Comparison of ENCODE assay signal across 9 cellular contexts in genomic region chr1:17630048-17630830, GRCh38.
DNase-seq lines count a peak whose midpoint lies in the region; ATAC-seq and TF ChIP-seq lines count a peak whose summit lies in the region.
"Had no signal": no experiment of that assay in that cellular context is flagged by ENCODE, and none has a peak within 500 bp of the region (broad histone marks: within the 10 kb centered on the region; RNA-seq: fewer than 3 reads in every experiment).

No MANE protein-coding gene starts in this region.

- no peaks in the 10 kb centered on the region for H3K9me3 Mint-ChIP-seq in natural killer cell
- no peaks in the 10 kb centered on the region for H3K9me3 Mint-ChIP-seq in natural killer cell treated with Interleukin-12 subunit alpha and Interleukin-12 subunit beta and Interleukin-15 and Interleukin-18, amount 100 ng/mL, for 72 hours
- no peaks in the 10 kb centered on the region for H3K9me3 Mint-ChIP-seq in naive thymus-derived CD4-positive, alpha-beta T cell
- no peaks in the 10 kb centered on the region for H3K9me3 Mint-ChIP-seq in activated CD4-positive, alpha-beta memory T cell treated with anti-CD3 and anti-CD28 coated beads, Interleukin-2, amount 10 ng/mL, durations not matched to agents 7 days and 5 days
- H3K9me3 Mint-ChIP-seq: activated naive CD4-positive, alpha-beta T cell treated with anti-CD3 and anti-CD28 coated beads, Interleukin-2, amount 50 U/mL, for 72 hours had no signal

- no peak overlapping the region for H3K4me3 ChIP-seq in esophagus muscularis mucosa
- H3K4me3 ChIP-seq in naive thymus-derived CD4-positive, alpha-beta T cell (ENCODE audit: low read length), result no peak overlapping the region
- H3K4me3 ChIP-seq in aorta (ENCODE audit: low read length in 2 of 2), result no peak overlapping the region

- H3K4me1 Mint-ChIP-seq in natural killer cell, result no peaks in the 10 kb centered on the region
- no peaks in the 10 kb centered on the region for H3K4me1 Mint-ChIP-seq in natural killer cell treated with Interleukin-12 subunit alpha and Interleukin-12 subunit beta and Interleukin-15 and Interleukin-18, amount 100 ng/mL, for 72 hours (ENCODE audit: low read depth in 2 of 2)
- H3K4me1 Mint-ChIP-seq in naive thymus-derived CD4-positive, alpha-beta T cell, result no peaks in the 10 kb centered on the region
- no peaks in the 10 kb centered on the region for H3K4me1 Mint-ChIP-seq in activated CD4-positive, alpha-beta memory T cell treated with anti-CD3 and anti-CD28 coated beads, Interleukin-2, amount 10 ng/mL, durations not matched to agents 7 days and 5 days

- no peaks in the 10 kb centered on the region for H3K27me3 ChIP-seq in esophagus muscularis mucosa
- no peaks in the 10 kb centered on the region for H3K27me3 ChIP-seq in naive thymus-derived CD4-positive, alpha-beta T cell (ENCODE audit: control insufficient read depth in 2 of 2, insufficient read depth in 2 of 2, low read length in 2 of 2)
- H3K27me3 ChIP-seq in aorta (ENCODE audit: control insufficient read depth in 1 of 2, insufficient read depth in 2 of 2, low read length in 1 of 2), result no peaks in the 10 kb centered on the region

- CTCF ChIA-PET in naive thymus-derived CD4-positive, alpha-beta T cell (lab: Charles Lee), result no interaction called here
- CTCF ChIA-PET in activated CD4-positive, alpha-beta memory T cell treated with anti-CD3 and anti-CD28 coated beads, Interleukin-2, amount 10 ng/mL, durations not matched to agents 7 days and 5 days (lab: Charles Lee), result no interaction called here

- H3K4me3 Mint-ChIP-seq in natural killer cell, result no peak overlapping the region
- H3K4me3 Mint-ChIP-seq in natural killer cell treated with Interleukin-12 subunit alpha and Interleukin-12 subunit beta and Interleukin-15 and Interleukin-18, amount 100 ng/mL, for 72 hours, result no peak overlapping the region
- no peak overlapping the region for H3K4me3 Mint-ChIP-seq in naive thymus-derived CD4-positive, alpha-beta T cell
- H3K4me3 Mint-ChIP-seq in activated CD4-positive, alpha-beta memory T cell treated with anti-CD3 and anti-CD28 coated beads, Interleukin-2, amount 10 ng/mL, durations not matched to agents 7 days and 5 days, result no peak overlapping the region

- intact Hi-C loops in natural killer cell (cut with micrococcal nuclease) (no loop called here), esophagus muscularis mucosa (cut with DNase I) (no loop called here), aorta (cut with DNase I) (loop anchor here in 1 of 2 donors (1.0 kb wide), 1 partner anchor 12 kb away; no protein-coding TSS in a partner anchor)
- intact Hi-C loops in naive thymus-derived CD4-positive, alpha-beta T cell (cut with micrococcal nuclease), result no loop called here

- H3K4me1 ChIP-seq in esophagus muscularis mucosa (peaks cover 16 to 38% (median 21%) of the 10 kb centered on the region in 4 donors), aorta (ENCODE audit: control insufficient read depth in 1 of 2, insufficient read depth in 2 of 2, low read length in 2 of 2) (no peaks in the 10 kb centered on the region)
- H3K4me1 ChIP-seq in naive thymus-derived CD4-positive, alpha-beta T cell (ENCODE audit: control insufficient read depth in 2 of 2, insufficient read depth in 2 of 2, low read length in 2 of 2), result no peaks in the 10 kb centered on the region

- H3K9me3 ChIP-seq in esophagus muscularis mucosa, result no peaks in the 10 kb centered on the region
- no peaks in the 10 kb centered on the region for H3K9me3 ChIP-seq in naive thymus-derived CD4-positive, alpha-beta T cell (ENCODE audit: control insufficient read depth in 2 of 3, low read length in 3 of 3)
- no peaks in the 10 kb centered on the region for H3K9me3 ChIP-seq in aorta (ENCODE audit: control insufficient read depth, low read length)

- no peak overlapping the region for H3K27ac Mint-ChIP-seq in natural killer cell
- H3K27ac Mint-ChIP-seq in natural killer cell treated with Interleukin-12 subunit alpha and Interleukin-12 subunit beta and Interleukin-15 and Interleukin-18, amount 100 ng/mL, for 72 hours, result no peak overlapping the region
- H3K27ac Mint-ChIP-seq in naive thymus-derived CD4-positive, alpha-beta T cell, result no peak overlapping the region
- no peak overlapping the region for H3K27ac Mint-ChIP-seq in activated CD4-positive, alpha-beta memory T cell treated with anti-CD3 and anti-CD28 coated beads, Interleukin-2, amount 10 ng/mL, durations not matched to agents 7 days and 5 days

- H3K36me3 ChIP-seq in esophagus muscularis mucosa, result peaks cover 60 to 99% (median 94%) of the 10 kb centered on the region in 4 donors
- no peaks in the 10 kb centered on the region for H3K36me3 ChIP-seq in naive thymus-derived CD4-positive, alpha-beta T cell (ENCODE audit: control insufficient read depth in 2 of 3, insufficient read depth in 3 of 3, low read length in 3 of 3)
- H3K36me3 ChIP-seq in aorta (ENCODE audit: control insufficient read depth in 1 of 2, insufficient read depth in 2 of 2, low read length in 1 of 2), result peaks cover 0 to 19% of the 10 kb centered on the region in 2 donors

- TF ChIP-seq POLR2A in esophagus muscularis mucosa (IDR thresholded peaks at IDR 0.05; ENCODE audit: low read depth), result no peak

- H3K27me3 Mint-ChIP-seq in natural killer cell (ENCODE audit: low read depth in 2 of 2), result no peaks in the 10 kb centered on the region
- no peaks in the 10 kb centered on the region for H3K27me3 Mint-ChIP-seq in natural killer cell treated with Interleukin-12 subunit alpha and Interleukin-12 subunit beta and Interleukin-15 and Interleukin-18, amount 100 ng/mL, for 72 hours
- H3K27me3 Mint-ChIP-seq in naive thymus-derived CD4-positive, alpha-beta T cell, result no peaks in the 10 kb centered on the region
- no peaks in the 10 kb centered on the region for H3K27me3 Mint-ChIP-seq in activated CD4-positive, alpha-beta memory T cell treated with anti-CD3 and anti-CD28 coated beads, Interleukin-2, amount 10 ng/mL, durations not matched to agents 7 days and 5 days

- no peak for TF ChIP-seq EP300 in esophagus muscularis mucosa (IDR thresholded peaks at IDR 0.05)

- peak; percentile 30 to 43 (median 31) for ATAC-seq in natural killer cell
- ATAC-seq in natural killer cell treated with Interleukin-12 subunit alpha and Interleukin-12 subunit beta and Interleukin-15 and Interleukin-18, amount 100 ng/mL, for 72 hours, result no peak
- ATAC-seq in naive thymus-derived CD4-positive, alpha-beta T cell, result peak; percentile 92
- peak; percentile 80 for ATAC-seq in aorta (ENCODE audit: low FRiP score)
- no peak for ATAC-seq in HG03097 (IDR thresholded peaks at IDR 0.05; ENCODE audit: low FRiP score, unreplicated experiment)
- no peak for ATAC-seq in GM19035 (IDR thresholded peaks at IDR 0.05; ENCODE audit: unreplicated experiment)
- ATAC-seq: activated naive CD4-positive, alpha-beta T cell treated with anti-CD3 and anti-CD28 coated beads, Interleukin-2, amount 50 U/mL, for 72 hours had no signal

- 63% methylated on average over 12 of the region's 16 CpGs for WGBS in esophagus muscularis mucosa
- 23% methylated on average over 16 of the region's 16 CpGs for WGBS in aorta, 2 donors

- POLR2A ChIA-PET in naive thymus-derived CD4-positive, alpha-beta T cell (lab: Charles Lee), result no interaction called here
- POLR2A ChIA-PET in activated CD4-positive, alpha-beta memory T cell treated with anti-CD3 and anti-CD28 coated beads, Interleukin-2, amount 10 ng/mL, durations not matched to agents 7 days and 5 days (lab: Charles Lee), result no interaction called here

- no peak for DNase-seq in natural killer cell
- DNase-seq in natural killer cell treated with Interleukin-12 subunit alpha and Interleukin-12 subunit beta and Interleukin-15 and Interleukin-18, amount 100 ng/mL, for 72 hours (ENCODE audit: low spot score), result no peak
- DNase-seq in esophagus muscularis mucosa (ENCODE audit: extremely low spot score), result peak; percentile 94
- DNase-seq in naive thymus-derived CD4-positive, alpha-beta T cell, result no peak
- peak; percentile 84 to 89 for DNase-seq in aorta
- no peak for DNase-seq in activated CD4-positive, alpha-beta memory T cell treated with anti-CD3 and anti-CD28 coated beads, Interleukin-2, amount 10 ng/mL, durations not matched to agents 7 days and 5 days

- H3K36me3 Mint-ChIP-seq in natural killer cell, result no peaks in the 10 kb centered on the region
- H3K36me3 Mint-ChIP-seq in natural killer cell treated with Interleukin-12 subunit alpha and Interleukin-12 subunit beta and Interleukin-15 and Interleukin-18, amount 100 ng/mL, for 72 hours, result no peaks in the 10 kb centered on the region
- no peaks in the 10 kb centered on the region for H3K36me3 Mint-ChIP-seq in naive thymus-derived CD4-positive, alpha-beta T cell
- no peaks in the 10 kb centered on the region for H3K36me3 Mint-ChIP-seq in activated CD4-positive, alpha-beta memory T cell treated with anti-CD3 and anti-CD28 coated beads, Interleukin-2, amount 10 ng/mL, durations not matched to agents 7 days and 5 days (ENCODE audit: low read depth)
- H3K36me3 Mint-ChIP-seq: activated naive CD4-positive, alpha-beta T cell treated with anti-CD3 and anti-CD28 coated beads, Interleukin-2, amount 50 U/mL, for 72 hours had no signal

- TF ChIP-seq CTCF in natural killer cell (IDR thresholded peaks at IDR 0.05) (no peak), esophagus muscularis mucosa (IDR thresholded peaks at IDR 0.05) (no peak)

- H3K27ac ChIP-seq in esophagus muscularis mucosa (replicated peaks in 1 of 4) (peak overlapping the region; percentile 66 to 78 (median 69)), aorta (ENCODE audit: low read depth in 1 of 2, low read length in 2 of 2) (peak overlapping the region; percentile 72 to 76)
- H3K27ac ChIP-seq in naive thymus-derived CD4-positive, alpha-beta T cell (ENCODE audit: low read depth, low read length), result no peak overlapping the region

Comparison
In these comparisons a context has a peak if more than half of its experiments do, and no peak if none do; other contexts are left out.
1. ATAC-seq: peak in natural killer cell (3 of 3), naive thymus-derived CD4-positive, alpha-beta T cell (single experiment) and aorta (single experiment); none in natural killer cell treated with Interleukin-12 subunit alpha and Interleukin-12 subunit beta and Interleukin-15 and Interleukin-18, amount 100 ng/mL, for 72 hours (0 of 2), HG03097 (single experiment) and GM19035 (single experiment).
2. DNase-seq: peak in esophagus muscularis mucosa (single experiment) and aorta (2 of 2); none in natural killer cell (single experiment), natural killer cell treated with Interleukin-12 subunit alpha and Interleukin-12 subunit beta and Interleukin-15 and Interleukin-18, amount 100 ng/mL, for 72 hours (single experiment), naive thymus-derived CD4-positive, alpha-beta T cell (0 of 9) and activated CD4-positive, alpha-beta memory T cell treated with anti-CD3 and anti-CD28 coated beads, Interleukin-2, amount 10 ng/mL, durations not matched to agents 7 days and 5 days (single experiment).